In genomic region chr16:31134625-31135534, GRCh38 we compare ENCODE assay signal across 1 cellular context.
TF ChIP-seq lines count a peak whose summit lies in the region.

No MANE protein-coding gene starts in this region.

TF ChIP-seq in HEK293, 187 proteins besides CTCF, POLR2A, EP300 and RAD21 (continued from another document):
- TF ChIP-seq ZNF645 (tag by site-specific recombination; IDR thresholded peaks at IDR 0.05) (no peak), ZNF549 (tag by site-specific recombination; IDR thresholded peaks at IDR 0.05) (no peak)
